Comparison of ENCODE assay signal across 2 cellular contexts in genomic region chr6:85462673-85463072, GRCh38.
TF ChIP-seq lines count a peak whose summit lies in the region.

No MANE protein-coding gene starts in this region.

TF ChIP-seq in SK-N-SH, 30 proteins besides CTCF, POLR2A, EP300 and RAD21 (continued from another document):
- TF ChIP-seq ZBTB33 (IDR thresholded peaks at IDR 0.05; ENCODE audit: borderline replicate concordance, low read depth), result no peak
- no peak for TF ChIP-seq NFIC (IDR thresholded peaks at IDR 0.05; ENCODE audit: borderline replicate concordance)
- no peak for TF ChIP-seq FOXJ3 (CRISPR knock-in tag; IDR thresholded peaks at IDR 0.05)
- no peak for TF ChIP-seq EZH2phosphoT487 (IDR thresholded peaks at IDR 0.05; ENCODE audit: borderline replicate concordance, low read depth)
- TF ChIP-seq USF2 (IDR thresholded peaks at IDR 0.05; ENCODE audit: borderline replicate concordance, low read depth, low read length), result no peak
- no peak for TF ChIP-seq REST (IDR thresholded peaks at IDR 0.05; ENCODE audit: low read depth, low read length)
- TF ChIP-seq YY1 (IDR thresholded peaks at IDR 0.05; ENCODE audit: low read depth), result no peak
- no peak for TF ChIP-seq MXI1 (IDR thresholded peaks at IDR 0.05; ENCODE audit: low read depth, low read length)
TF ChIP-seq in SK-N-SH: peak in this region for 0.

TF ChIP-seq in SK-N-SH treated with all-trans-retinoic acid at 6 μM for 48 hours, 23 proteins besides CTCF, POLR2A, EP300 and RAD21 (continued from another document):
- TF ChIP-seq POU6F1 (CRISPR knock-in tag; IDR thresholded peaks at IDR 0.05; ENCODE audit: borderline replicate concordance, low read depth) (no peak), OSR1 (CRISPR knock-in tag; IDR thresholded peaks at IDR 0.05) (no peak), ZNF565 (CRISPR knock-in tag; conservative IDR thresholded peaks at IDR 0.05; ENCODE audit: low read depth) (no peak), BACH2 (CRISPR knock-in tag; IDR thresholded peaks at IDR 0.05; ENCODE audit: borderline replicate concordance) (no peak), ZFP3 (CRISPR knock-in tag; IDR thresholded peaks at IDR 0.05) (no peak), GLIS3 (CRISPR knock-in tag; IDR thresholded peaks at IDR 0.05) (no peak), ARNTL (CRISPR knock-in tag; IDR thresholded peaks at IDR 0.05; ENCODE audit: borderline replicate concordance, low read depth) (no peak), ZC3H10 (CRISPR knock-in tag; IDR thresholded peaks at IDR 0.05) (no peak), CREB5 (CRISPR knock-in tag; IDR thresholded peaks at IDR 0.05; ENCODE audit: low read depth) (no peak), ESRRG (CRISPR knock-in tag; IDR thresholded peaks at IDR 0.05) (no peak), TCF4 (CRISPR knock-in tag; IDR thresholded peaks at IDR 0.05; ENCODE audit: borderline replicate concordance) (no peak), PPARA (CRISPR knock-in tag; IDR thresholded peaks at IDR 0.05; ENCODE audit: borderline replicate concordance) (no peak)
